In genomic region chrX:41664307-41665299, GRCh38 we compare ENCODE assay signal across 8 cellular contexts.
A peak's percentile ranks its signal among the peaks of the same experiment; 100 is the strongest.
DNase-seq lines count a peak whose midpoint lies in the region; ATAC-seq lines count a peak whose summit lies in the region.
"Had no signal": no experiment of that assay in that cellular context is flagged by ENCODE, and none has a peak within 500 bp of the region (broad histone marks: within the 10 kb centered on the region; RNA-seq: fewer than 3 reads in every experiment).

No MANE protein-coding gene starts in this region.

- DNase-seq in iris pigment epithelial cell (ENCODE audit: low read depth) (peak; percentile 32), NCI-H1105 (lab: John Stamatoyannopoulos, UW) (no peak), NCI-H1930 (lab: John Stamatoyannopoulos, UW) (no peak), NCI-H128 (lab: John Stamatoyannopoulos, UW; ENCODE audit: unreplicated experiment) (no peak)
- DNase-seq: activated B cell treated with CpG ODN at 0.5 μM for 24 hours had no signal

- ATAC-seq in GM18870 (IDR thresholded peaks at IDR 0.05; ENCODE audit: unreplicated experiment) = peak; percentile 90
- peak; percentile 76 for ATAC-seq in GM21526 (IDR thresholded peaks at IDR 0.05; ENCODE audit: low FRiP score, unreplicated experiment)
- peak; percentile 88 for ATAC-seq in HG03457 (IDR thresholded peaks at IDR 0.05; ENCODE audit: unreplicated experiment)
